12 cellular contexts compared by ENCODE assay signal in genomic region chr17:75652341-75652740, GRCh38. TPM values are rescaled to one million over a fixed set of nuclear protein-coding genes. Genes with fewer than 3 reads are reported as not detected.
"Had no signal": no experiment of that assay in that cellular context is flagged by ENCODE, and none has a peak within 500 bp of the region (broad histone marks: within the 10 kb centered on the region; RNA-seq: fewer than 3 reads in every experiment).

No MANE protein-coding gene starts in this region.

- H3K27ac ChIP-seq: ascending aorta, breast epithelium, hepatocyte, right atrium auricular region, thoracic aorta had no signal

- H3K36me3 ChIP-seq: breast epithelium had no signal

- H3K27me3 ChIP-seq: ascending aorta, breast epithelium, hepatocyte, right atrium auricular region had no signal

- DNase-seq: activated naive CD4-positive, alpha-beta T cell treated with Interleukin-2 at 50 U/mL for 16 hours; left ventricle myocardium superior; occipital lobe; small intestine; stimulated activated CD4-positive, alpha-beta T cell treated with anti-CD3 and anti-CD28 coated beads, Interleukin-4, amount 100 ng/mL, for 4 hours had no signal

- H3K4me1 ChIP-seq: ascending aorta, breast epithelium, right atrium auricular region had no signal

- ATAC-seq: activated CD4-positive, CD25-positive, alpha-beta regulatory T cell treated with anti-CD3 and anti-CD28 coated beads, Interleukin-2, amount 50 U/mL, for 24 hours had no signal

- H3K4me2 ChIP-seq: hepatocyte had no signal

- H2AFZ ChIP-seq: hepatocyte had no signal

- H3K4me3 ChIP-seq: ascending aorta, breast epithelium, hepatocyte, right atrium auricular region, thoracic aorta had no signal

- H3K9me3 ChIP-seq: ascending aorta, breast epithelium, right atrium auricular region, thoracic aorta had no signal

RNA-seq across cellular contexts. Expression of gene SMIM5, which starts 19.1 kb away (rescaled TPM):
- total RNA-seq: ascending aorta, dermis microvascular lymphatic vessel endothelial cell had no signal
